In genomic region chr4:48033825-48034413, GRCh38 we compare ENCODE assay signal across 9 cellular contexts. TPM values are rescaled to one million over a fixed set of nuclear protein-coding genes. Genes with fewer than 3 reads are reported as not detected.
DNase-seq lines count a peak whose midpoint lies in the region; ATAC-seq and TF ChIP-seq lines count a peak whose summit lies in the region.
"Had no signal": no experiment of that assay in that cellular context is flagged by ENCODE, and none has a peak within 500 bp of the region (broad histone marks: within the 10 kb centered on the region; RNA-seq: fewer than 3 reads in every experiment).

No MANE protein-coding gene starts in this region.

- H3K36me3 ChIP-seq in DND-41 (ENCODE audit: insufficient read depth, low read length) (no peaks in the 10 kb centered on the region), H7 (replicated peaks; ENCODE audit: control insufficient read depth, insufficient read depth, low read length) (no peaks in the 10 kb centered on the region), OCI-LY7 (ENCODE audit: insufficient read depth, low read length) (0 out of 2 replicates have a peak, but pooled peaks cover 6% of the 10 kb centered on the region), kidney epithelial cell (ENCODE audit: control insufficient read depth, insufficient read depth, low read length) (no peaks in the 10 kb centered on the region)
- H3K36me3 ChIP-seq: SJCRH30 had no signal

- H3K4me2 ChIP-seq in DND-41 (ENCODE audit: insufficient read depth, low read length) (no peak overlapping the region), OCI-LY7 (ENCODE audit: low read length) (no peak overlapping the region)

- CTCF ChIA-PET in OCI-LY7 (lab: Charles Lee; ENCODE audit: unreplicated experiment) = interaction anchor here (2.1 to 2.2 kb wide), 2 partner anchors 13 to 16 kb away, joined by 8 to 23 read pairs; no protein-coding TSS in a partner anchor

- no peaks in the 10 kb centered on the region for H3K9me3 Mint-ChIP-seq in stimulated activated effector memory CD8-positive, alpha-beta T cell treated with anti-CD3 and anti-CD28 coated beads, Interleukin-12 subunit alpha, Interleukin-12 subunit beta, amount 100 ng/mL, for 72 hours

- intact Hi-C loops in OCI-LY7 (cut with micrococcal nuclease; ENCODE audit: unreplicated experiment) = loop anchor here (2.0 to 10.0 kb wide), 4 partner anchors 13 to 549 kb away; partner anchors contain the start of genes ATP10D and SLAIN2

- no peaks in the 10 kb centered on the region for H3K4me1 ChIP-seq in DND-41 (ENCODE audit: insufficient read depth, low read length)
- H3K4me1 ChIP-seq in OCI-LY7 (ENCODE audit: insufficient read depth, low read length, poor library complexity, severe bottlenecking) = peaks cover 71% of the 10 kb centered on the region
- H3K4me1 ChIP-seq: SJCRH30 had no signal

- H2AFZ ChIP-seq in DND-41 (ENCODE audit: low read depth, low read length) (no peak overlapping the region), OCI-LY7 (ENCODE audit: low read length) (no peak overlapping the region; the same call in 1 of the 2 replicates)

- H3K9me3 ChIP-seq in DND-41 (ENCODE audit: insufficient read depth, low read length, severe bottlenecking) = no peaks in the 10 kb centered on the region
- H3K9me3 ChIP-seq in OCI-LY7 (ENCODE audit: low read length) = no peaks in the 10 kb centered on the region; the same call in 1 of the 2 replicates
- H3K9me3 ChIP-seq: SJCRH30 had no signal

- H4K20me1 ChIP-seq in DND-41 (ENCODE audit: insufficient read depth, low read length) (no peaks in the 10 kb centered on the region), OCI-LY7 (ENCODE audit: insufficient read depth, low read length) (no peaks in the 10 kb centered on the region)

- no TSS peak for BruUV-seq in OCI-LY7 (replicated peaks; lab: Mats Ljungman, UMichigan)

- no peaks in the 10 kb centered on the region for H3K79me2 ChIP-seq in DND-41 (ENCODE audit: insufficient read depth, low read length)
- no peaks in the 10 kb centered on the region for H3K79me2 ChIP-seq in OCI-LY7 (ENCODE audit: insufficient read depth, low read depth, low read length)

- no peaks in the 10 kb centered on the region for H3K9me2 ChIP-seq in OCI-LY7 (ENCODE audit: insufficient read depth, low read length)

- H3K27ac Mint-ChIP-seq in stimulated activated effector memory CD8-positive, alpha-beta T cell treated with anti-CD3 and anti-CD28 coated beads, Interleukin-12 subunit alpha, Interleukin-12 subunit beta, amount 100 ng/mL, for 72 hours = no peak overlapping the region

- H3K4me3 ChIP-seq in DND-41 (ENCODE audit: low read depth in 1 of 2, low read length in 2 of 2) = no peak overlapping the region
- no peak overlapping the region for H3K4me3 ChIP-seq in H7 (ENCODE audit: insufficient read depth, low read depth, low read length)
- H3K4me3 ChIP-seq in OCI-LY7 (ENCODE audit: low read depth, low read length, poor library complexity, severe bottlenecking) = no peak overlapping the region
- H3K4me3 ChIP-seq in kidney epithelial cell (ENCODE audit: low read depth, low read length) = no peak overlapping the region
- H3K4me3 ChIP-seq: SJCRH30 had no signal

- peak; percentile 23 for DNase-seq in DND-41
- peak; percentile 45 for DNase-seq in H7
- DNase-seq in OCI-LY7 (ENCODE audit: low spot score) = peak; percentile 79
- peak; percentile 49 for DNase-seq in activated gamma-delta T cell treated with anti-CD3 and anti-CD28 coated beads, Interleukin-2, amount 50 U/mL, for 16 hours (ENCODE audit: low read depth)
- no peak for DNase-seq in kidney epithelial cell (ENCODE audit: low read depth)
- peak; percentile 25 to 72 for DNase-seq in stimulated activated effector memory CD8-positive, alpha-beta T cell treated with anti-CD3 and anti-CD28 coated beads, Interleukin-12 subunit alpha, Interleukin-12 subunit beta, amount 100 ng/mL, for 72 hours (ENCODE audit: low spot score in 2 of 2)

- H3K27me3 ChIP-seq in DND-41 (ENCODE audit: insufficient read depth, low read length, poor library complexity) (no peaks in the 10 kb centered on the region), H7 (ENCODE audit: control insufficient read depth, insufficient read depth, low read length) (no peaks in the 10 kb centered on the region), kidney epithelial cell (ENCODE audit: control insufficient read depth, insufficient read depth, low read length) (no peaks in the 10 kb centered on the region)
- H3K27me3 ChIP-seq: SJCRH30 had no signal

- peaks cover 6% of the 10 kb centered on the region for H3K36me3 Mint-ChIP-seq in stimulated activated effector memory CD8-positive, alpha-beta T cell treated with anti-CD3 and anti-CD28 coated beads, Interleukin-12 subunit alpha, Interleukin-12 subunit beta, amount 100 ng/mL, for 72 hours

- POLR2A ChIA-PET in OCI-LY7 (lab: Charles Lee) = interaction anchor here (0.5 to 11.9 kb wide), 11 partner anchors 8 to 817 kb away, joined by 3 to 194 read pairs (median 4); no protein-coding TSS in a partner anchor

- ATAC-seq in DND-41 (ENCODE audit: insufficient read depth, low read depth) (peak; percentile 68; the same call in 2 of the 3 replicates), HG02870 (IDR thresholded peaks at IDR 0.05; ENCODE audit: unreplicated experiment) (no peak), HG02571 (IDR thresholded peaks at IDR 0.05; ENCODE audit: unreplicated experiment) (no peak)
- peak; percentile 62 for ATAC-seq in stimulated activated effector memory CD8-positive, alpha-beta T cell treated with anti-CD3 and anti-CD28 coated beads, Interleukin-12 subunit alpha, Interleukin-12 subunit beta, amount 100 ng/mL, for 72 hours

- TF ChIP-seq CTCF in DND-41 (IDR thresholded peaks at IDR 0.05; ENCODE audit: borderline replicate concordance, extremely low read depth, low read length, poor library complexity, severe bottlenecking) (peak; percentile 68), OCI-LY7 (conservative IDR thresholded peaks at IDR 0.05; ENCODE audit: low read length) (peak; percentile 88), kidney epithelial cell (IDR thresholded peaks at IDR 0.05; ENCODE audit: insufficient read depth, low read length, poor library complexity, severe bottlenecking) (peak; percentile 60)

- H3K4me3 Mint-ChIP-seq in stimulated activated effector memory CD8-positive, alpha-beta T cell treated with anti-CD3 and anti-CD28 coated beads, Interleukin-12 subunit alpha, Interleukin-12 subunit beta, amount 100 ng/mL, for 72 hours = no peak overlapping the region

- no peak overlapping the region for H3K27ac ChIP-seq in DND-41 (ENCODE audit: low read length)
- peak overlapping the region; percentile 7 for H3K27ac ChIP-seq in OCI-LY7 (ENCODE audit: low read depth, low read length, poor library complexity, severe bottlenecking)
- H3K27ac ChIP-seq: SJCRH30 had no signal

- no peak overlapping the region for H3K9ac ChIP-seq in DND-41 (ENCODE audit: low read depth, low read length)

- peaks cover 21% of the 10 kb centered on the region for H3K4me1 Mint-ChIP-seq in stimulated activated effector memory CD8-positive, alpha-beta T cell treated with anti-CD3 and anti-CD28 coated beads, Interleukin-12 subunit alpha, Interleukin-12 subunit beta, amount 100 ng/mL, for 72 hours

RNA-seq across cellular contexts. Expression of gene NIPAL1, which starts 17.3 kb away (rescaled TPM):
- 1.7 and 2.5 TPM in 2 replicates for total RNA-seq in H7 (2014; rRNA removed; shearing (Covaris generic))
- total RNA-seq in OCI-LY7 (2014; rRNA removed; shearing (Covaris generic)) = 0.28 and 1.1 TPM in 2 replicates
- 1.7 and 1.9 TPM in 2 replicates for total RNA-seq in OCI-LY7 (2022)
- 3.8 and 4.3 TPM in 2 replicates for total RNA-seq in kidney epithelial cell

RNA-seq across cellular contexts. Expression of gene CNGA1, which starts 17.4 kb away (rescaled TPM):
- total RNA-seq in H7 (2014; rRNA removed; shearing (Covaris generic)) = 0.10 and 0.18 TPM in 2 replicates
- total RNA-seq in OCI-LY7 (2014; rRNA removed; shearing (Covaris generic)) = not detected in 2 replicates
- not detected in 2 replicates for total RNA-seq in OCI-LY7 (2022)
- 0.04 TPM in 1 of 2 replicates, not detected in the other for total RNA-seq in kidney epithelial cell
- total RNA-seq: SJCRH30 had no signal

Comparison
In these comparisons a context has a peak if more than half of its experiments do, and no peak if none do; other contexts are left out.
1. ATAC-seq: peak in DND-41 (single experiment) and stimulated activated effector memory CD8-positive, alpha-beta T cell treated with anti-CD3 and anti-CD28 coated beads, Interleukin-12 subunit alpha, Interleukin-12 subunit beta, amount 100 ng/mL, for 72 hours (single experiment); none in HG02870 (single experiment) and HG02571 (single experiment).
2. Peak in every context shown above with its lines, with median percentiles within 50 percentile points of each other: CTCF ChIP-seq.